ENCODE assay signal across 23 cellular contexts in genomic region chr10:112838784-112839481, GRCh38.
"Had no signal": no experiment of that assay in that cellular context is flagged by ENCODE, and none has a peak within 500 bp of the region (broad histone marks: within the 10 kb centered on the region; RNA-seq: fewer than 3 reads in every experiment).

No MANE protein-coding gene starts in this region.

- H3K4me3 Mint-ChIP-seq: activated CD4-positive, alpha-beta T cell treated with anti-CD3 and anti-CD28 coated beads, Interleukin-2, amount 10 ng/mL, durations not matched to agents 7 days and 5 days; activated CD8-positive, alpha-beta T cell treated with anti-CD3 and anti-CD28 coated beads, Interleukin-2, amount 10 ng/mL, durations not matched to agents 7 days and 5 days; activated T-helper 1 cell treated with anti-CD3 and anti-CD28 coated beads, Interleukin-12 subunit alpha, Interleukin-12 subunit beta, Interleukin-2, Interleukin-4 antibody, amounts not matched to agents 30 ng/mL and 10 ng/mL and 1 ng/mL, durations not matched to agents 14 hours and 24 hours and 36 hours; brain; natural killer cell treated with Interleukin-12 subunit alpha and Interleukin-12 subunit beta and Interleukin-15 and Interleukin-18, amount 100 ng/mL, for 72 hours; stimulated activated memory B cell treated with anti-CD40 and anti-IgM and Interleukin-4, amounts not matched to agents 10 μg/mL and 1 μg/mL and 100 μg/mL, for 72 hours; T-helper 2 cell treated with Interferon-gamma antibody and Interleukin-4, amounts not matched to agents 5 μg/mL and 100 μg/mL, for 36 hours had no signal

- H3K27ac Mint-ChIP-seq: activated CD4-positive, alpha-beta T cell treated with anti-CD3 and anti-CD28 coated beads, Interleukin-2, amount 10 ng/mL, durations not matched to agents 7 days and 5 days; activated CD8-positive, alpha-beta T cell treated with anti-CD3 and anti-CD28 coated beads, Interleukin-2, amount 10 ng/mL, durations not matched to agents 7 days and 5 days; activated T-helper 1 cell treated with anti-CD3 and anti-CD28 coated beads, Interleukin-12 subunit alpha, Interleukin-12 subunit beta, Interleukin-2, Interleukin-4 antibody, amounts not matched to agents 30 ng/mL and 10 ng/mL and 1 ng/mL, durations not matched to agents 14 hours and 24 hours and 36 hours; brain; natural killer cell treated with Interleukin-12 subunit alpha and Interleukin-12 subunit beta and Interleukin-15 and Interleukin-18, amount 100 ng/mL, for 72 hours; stimulated activated memory B cell treated with anti-CD40 and anti-IgM and Interleukin-4, amounts not matched to agents 10 μg/mL and 1 μg/mL and 100 μg/mL, for 72 hours; T-helper 2 cell treated with Interferon-gamma antibody and Interleukin-4, amounts not matched to agents 5 μg/mL and 100 μg/mL, for 36 hours had no signal

- ATAC-seq: activated CD8-positive, alpha-beta T cell treated with anti-CD3 and anti-CD28 coated beads, Interleukin-2, amount 10 ng/mL, durations not matched to agents 7 days and 5 days; activated naive CD4-positive, alpha-beta T cell treated with anti-CD3 and anti-CD28 coated beads, Interleukin-2, amount 50 U/mL, for 72 hours; foreskin keratinocyte; left ventricle myocardium superior; natural killer cell treated with Interleukin-12 subunit alpha and Interleukin-12 subunit beta and Interleukin-15 and Interleukin-18, amount 100 ng/mL, for 72 hours; pancreas; psoas muscle; sciatic nerve; stimulated activated memory B cell treated with anti-CD40 and anti-IgM and Interleukin-4, amounts not matched to agents 10 μg/mL and 1 μg/mL and 100 μg/mL, for 72 hours had no signal

- H3K27me3 Mint-ChIP-seq: activated CD4-positive, alpha-beta T cell treated with anti-CD3 and anti-CD28 coated beads, Interleukin-2, amount 10 ng/mL, durations not matched to agents 7 days and 5 days; natural killer cell treated with Interleukin-12 subunit alpha and Interleukin-12 subunit beta and Interleukin-15 and Interleukin-18, amount 100 ng/mL, for 72 hours; stimulated activated memory B cell treated with anti-CD40 and anti-IgM and Interleukin-4, amounts not matched to agents 10 μg/mL and 1 μg/mL and 100 μg/mL, for 72 hours had no signal

- H3K27me3 ChIP-seq: foreskin keratinocyte, pancreas, stomach, suprapubic skin, tibial nerve had no signal

- H3K9me3 Mint-ChIP-seq: activated T-helper 1 cell treated with anti-CD3 and anti-CD28 coated beads, Interleukin-12 subunit alpha, Interleukin-12 subunit beta, Interleukin-2, Interleukin-4 antibody, amounts not matched to agents 30 ng/mL and 10 ng/mL and 1 ng/mL, durations not matched to agents 14 hours and 24 hours and 36 hours; natural killer cell treated with Interleukin-12 subunit alpha and Interleukin-12 subunit beta and Interleukin-15 and Interleukin-18, amount 100 ng/mL, for 72 hours; T-helper 2 cell treated with Interferon-gamma antibody and Interleukin-4, amounts not matched to agents 5 μg/mL and 100 μg/mL, for 36 hours had no signal

- H3K4me1 ChIP-seq: foreskin keratinocyte, pancreas had no signal

- FAIRE-seq: pancreas, small intestine, urothelium cell line had no signal

- H3K36me3 Mint-ChIP-seq: natural killer cell treated with Interleukin-12 subunit alpha and Interleukin-12 subunit beta and Interleukin-15 and Interleukin-18, amount 100 ng/mL, for 72 hours had no signal

- H3K36me3 ChIP-seq: pancreas, stomach, suprapubic skin, tibial nerve had no signal

- H3K9me3 ChIP-seq: pancreas, psoas muscle, suprapubic skin had no signal

- H3K4me1 Mint-ChIP-seq: activated CD4-positive, alpha-beta T cell treated with anti-CD3 and anti-CD28 coated beads, Interleukin-2, amount 10 ng/mL, durations not matched to agents 7 days and 5 days; stimulated activated memory B cell treated with anti-CD40 and anti-IgM and Interleukin-4, amounts not matched to agents 10 μg/mL and 1 μg/mL and 100 μg/mL, for 72 hours had no signal

- H3K4me3 ChIP-seq: pancreas, psoas muscle, stomach, suprapubic skin, tibial nerve had no signal

- DNase-seq: activated CD4-positive, alpha-beta T cell treated with anti-CD3 and anti-CD28 coated beads, Interleukin-2, amount 10 ng/mL, durations not matched to agents 7 days and 5 days; activated CD4-positive, CD25-positive, alpha-beta regulatory T cell treated with anti-CD3 and anti-CD28 coated beads, Interleukin-2, amount 50 U/mL, for 72 hours; activated CD8-positive, alpha-beta T cell treated with anti-CD3 and anti-CD28 coated beads, Interleukin-2, amount 10 ng/mL, durations not matched to agents 7 days and 5 days; aorta; effector CD8-positive, alpha-beta T cell; foreskin keratinocyte; left ventricle myocardium superior; pancreas; psoas muscle; small intestine; stimulated activated CD4-positive, alpha-beta T cell treated with anti-CD3 and anti-CD28 coated beads, Interleukin-2, amount 100 ng/mL, for 24 hours; stomach had no signal

- H3K27ac ChIP-seq: foreskin keratinocyte, pancreas, psoas muscle, stomach, suprapubic skin, tibial nerve, VCaP had no signal
